13 cellular contexts compared by ENCODE assay signal in genomic region chr17:41415833-41416335, GRCh38. TPM values are rescaled to one million over a fixed set of nuclear protein-coding genes. Genes with fewer than 3 reads are reported as not detected.
DNase-seq lines count a peak whose midpoint lies in the region; ATAC-seq, FAIRE-seq and TF ChIP-seq lines count a peak whose summit lies in the region.
"Had no signal": no experiment of that assay in that cellular context is flagged by ENCODE, and none has a peak within 500 bp of the region (broad histone marks: within the 10 kb centered on the region; RNA-seq: fewer than 3 reads in every experiment).

No MANE protein-coding gene starts in this region.

- TF ChIP-seq CTCF in heart right ventricle (IDR thresholded peaks at IDR 0.05) (no peak), left ventricle myocardium inferior (IDR thresholded peaks at IDR 0.05; ENCODE audit: borderline replicate concordance) (no peak), GM23338 (conservative IDR thresholded peaks at IDR 0.05; ENCODE audit: low read depth in 2 of 2) (no peak), mucosa of descending colon (IDR thresholded peaks at IDR 0.05) (no peak)

- H3K27me3 Mint-ChIP-seq in GM23338 (ENCODE audit: insufficient read depth, low read depth, poor library complexity): no peaks in the 10 kb centered on the region
- no peaks in the 10 kb centered on the region for H3K27me3 Mint-ChIP-seq in activated CD4-positive, alpha-beta memory T cell treated with anti-CD3 and anti-CD28 coated beads for 36 hours

- peak; percentile 99 for FAIRE-seq in endometrium (lab: Jason Lieb, UNC)

- intact Hi-C loops in heart right ventricle (cut with DNase I) (loop anchor here in 1 of 10 donors (10.0 kb wide), 1 partner anchor 79 kb away; no protein-coding TSS in a partner anchor), left ventricle myocardium inferior (cut with micrococcal nuclease) (no loop called here), mucosa of descending colon (cut with DNase I, micrococcal nuclease) (no loop called here)
- intact Hi-C loops in activated CD4-positive, alpha-beta memory T cell treated with anti-CD3 and anti-CD28 coated beads for 36 hours (cut with micrococcal nuclease): no loop called here

- H3K27ac ChIP-seq in heart right ventricle (peak overlapping the region in 2 of 10 donors; percentile 9 to 23), left ventricle myocardium inferior (replicated peaks) (no peak overlapping the region), mesodermal cell (ENCODE audit: low read depth, low read length, severe bottlenecking) (peak overlapping the region; percentile 68), GM23338 (ENCODE audit: low read depth) (no peak overlapping the region)

- 67 to 74% methylated on average over 3 of the region's 3 CpGs for WGBS in heart right ventricle, 2 donors
- WGBS in mesodermal cell (ENCODE audit: insufficient coverage in 2 of 2), 2 experiments: 100% methylated on average over 2 of the region's 3 CpGs

- ATAC-seq in heart right ventricle: peak in 5 of 8 donors; percentile 62 to 90 (median 76)
- ATAC-seq in GM23338: no peak
- ATAC-seq in mucosa of descending colon: no peak

- H3K36me3 Mint-ChIP-seq in GM23338 (ENCODE audit: low read depth): no peaks in the 10 kb centered on the region
- H3K36me3 Mint-ChIP-seq in activated CD4-positive, alpha-beta memory T cell treated with anti-CD3 and anti-CD28 coated beads for 36 hours: no peaks in the 10 kb centered on the region

- no peak overlapping the region for H3K27ac Mint-ChIP-seq in GM23338
- H3K27ac Mint-ChIP-seq in activated CD4-positive, alpha-beta memory T cell treated with anti-CD3 and anti-CD28 coated beads for 36 hours: no peak overlapping the region
- H3K27ac Mint-ChIP-seq: stimulated activated naive CD8-positive, alpha-beta T cell treated with anti-CD3 and anti-CD28 coated beads, Interleukin-15, Interleukin-2, amounts not matched to agents 100 ng/mL and 50 ng/mL, for 24 hours had no signal

- H3K9me2 ChIP-seq in GM23338 (ENCODE audit: insufficient read depth): peaks cover 11% of the 10 kb centered on the region

- no peaks in the 10 kb centered on the region for H4K20me1 ChIP-seq in GM23338 (replicated peaks; ENCODE audit: insufficient read depth)

- H3F3A ChIP-seq in GM23338 (replicated peaks; ENCODE audit: low read depth): no peaks in the 10 kb centered on the region

- no peaks in the 10 kb centered on the region for H3K9me3 Mint-ChIP-seq in GM23338
- H3K9me3 Mint-ChIP-seq in activated CD4-positive, alpha-beta memory T cell treated with anti-CD3 and anti-CD28 coated beads for 36 hours: no peaks in the 10 kb centered on the region
- H3K9me3 Mint-ChIP-seq: nephron; stimulated activated naive CD8-positive, alpha-beta T cell treated with anti-CD3 and anti-CD28 coated beads, Interleukin-15, Interleukin-2, amounts not matched to agents 100 ng/mL and 50 ng/mL, for 24 hours had no signal

- peaks cover 31% of the 10 kb centered on the region for H3K4me1 Mint-ChIP-seq in GM23338
- H3K4me1 Mint-ChIP-seq in activated CD4-positive, alpha-beta memory T cell treated with anti-CD3 and anti-CD28 coated beads for 36 hours (ENCODE audit: low read depth): peaks cover 3% of the 10 kb centered on the region

- H3K79me2 ChIP-seq in GM23338 (replicated peaks; ENCODE audit: insufficient read depth): no peaks in the 10 kb centered on the region

- no peak overlapping the region for H3K4me3 Mint-ChIP-seq in GM23338
- no peak overlapping the region for H3K4me3 Mint-ChIP-seq in activated CD4-positive, alpha-beta memory T cell treated with anti-CD3 and anti-CD28 coated beads for 36 hours
- H3K4me3 Mint-ChIP-seq: nephron; stimulated activated naive CD8-positive, alpha-beta T cell treated with anti-CD3 and anti-CD28 coated beads, Interleukin-15, Interleukin-2, amounts not matched to agents 100 ng/mL and 50 ng/mL, for 24 hours had no signal

- POLR2A ChIA-PET in activated CD4-positive, alpha-beta memory T cell treated with anti-CD3 and anti-CD28 coated beads for 36 hours (lab: Charles Lee): no interaction called here

- H3K36me3 ChIP-seq in heart right ventricle (no peaks in the 10 kb centered on the region), left ventricle myocardium inferior (no peaks in the 10 kb centered on the region), mesodermal cell (ENCODE audit: control insufficient read depth, insufficient read depth, low read length) (no peaks in the 10 kb centered on the region), GM23338 (ENCODE audit: insufficient read depth) (no peaks in the 10 kb centered on the region), mucosa of descending colon (ENCODE audit: low read depth) (no peaks in the 10 kb centered on the region)

- H3K4me1 ChIP-seq in heart right ventricle (peaks cover 0 to 22% (median 7%) of the 10 kb centered on the region in 9 donors), left ventricle myocardium inferior (peaks cover 13% of the 10 kb centered on the region), mesodermal cell (ENCODE audit: control insufficient read depth, insufficient read depth, low read length, poor library complexity, severe bottlenecking) (peaks cover 42% of the 10 kb centered on the region), GM23338 (ENCODE audit: insufficient read depth) (peaks cover 12% of the 10 kb centered on the region; the same call in 1 of the 2 replicates), mucosa of descending colon (ENCODE audit: low read depth) (no peaks in the 10 kb centered on the region)

- H3K27me3 ChIP-seq in heart right ventricle (peaks cover 0 to 8% (median 0%) of the 10 kb centered on the region in 7 donors), left ventricle myocardium inferior (ENCODE audit: low read depth) (peaks cover 27% of the 10 kb centered on the region), GM23338 (ENCODE audit: insufficient read depth) (no peaks in the 10 kb centered on the region)

- H3K4me2 ChIP-seq in GM23338: no peak overlapping the region

- no peak overlapping the region for H3K4me3 ChIP-seq in heart right ventricle
- H3K4me3 ChIP-seq in left ventricle myocardium inferior: no peak overlapping the region
- H3K4me3 ChIP-seq in mesodermal cell (ENCODE audit: extremely low read depth, insufficient read depth, low read length, poor library complexity, severe bottlenecking): no peak overlapping the region
- no peak overlapping the region for H3K4me3 ChIP-seq in GM23338
- no peak overlapping the region for H3K4me3 ChIP-seq in mucosa of descending colon

- DNase-seq in heart right ventricle: no peak
- DNase-seq in left ventricle myocardium inferior: no peak
- DNase-seq in GM23338 (ENCODE audit: low spot score): no peak
- DNase-seq in activated CD4-positive, alpha-beta memory T cell treated with anti-CD3 and anti-CD28 coated beads for 36 hours: no peak
- no peak for DNase-seq in MV-4-11 (lab: John Stamatoyannopoulos, UW)
- no peak for DNase-seq in mucosa of descending colon
- DNase-seq: NCI-H2081 treated with DMSO at 0.1 percent for 48 hours; stimulated activated CD4-positive, alpha-beta T cell treated with anti-CD3 and anti-CD28 coated beads, Interleukin-2, amount 100 ng/mL, for 24 hours had no signal

- H3K9me3 ChIP-seq in heart right ventricle: no peaks in the 10 kb centered on the region
- H3K9me3 ChIP-seq in left ventricle myocardium inferior (replicated peaks): peaks cover 6% of the 10 kb centered on the region
- H3K9me3 ChIP-seq in mesodermal cell (ENCODE audit: control insufficient read depth, low read length): no peaks in the 10 kb centered on the region
- no peaks in the 10 kb centered on the region for H3K9me3 ChIP-seq in mucosa of descending colon

- CTCF ChIA-PET in activated CD4-positive, alpha-beta memory T cell treated with anti-CD3 and anti-CD28 coated beads for 36 hours (lab: Charles Lee): interaction anchor here (0.7 to 0.9 kb wide), 2 partner anchors 8 to 330 kb away, joined by 3 read pairs; no protein-coding TSS in a partner anchor

- no peak overlapping the region for H2AFZ ChIP-seq in GM23338

RNA-seq across cellular contexts. Expression of gene KRT37, which starts 8.5 kb away (rescaled TPM):
- not detected for total RNA-seq in heart right ventricle
- not detected for polyA plus RNA-seq in heart right ventricle
- not detected for total RNA-seq in left ventricle myocardium inferior
- not detected for polyA plus RNA-seq in mesodermal cell (2013, experiment 1 of 2)
- not detected for polyA plus RNA-seq in mesodermal cell (2013, experiment 2 of 2)
- not detected in 2 replicates for total RNA-seq in GM23338 (2014; rRNA removed; shearing (Covaris generic))
- polyA plus RNA-seq in GM23338 (2016; fragmentation: Nextera tagmentation; extraction: Ambion mirVana): not detected in 2 replicates
- not detected for total RNA-seq in activated CD4-positive, alpha-beta memory T cell treated with anti-CD3 and anti-CD28 coated beads for 36 hours
- total RNA-seq in mucosa of descending colon: not detected
- polyA plus RNA-seq: adipose tissue had no signal

RNA-seq across cellular contexts. Expression of gene KRT31, which starts 18.5 kb away (rescaled TPM):
- not detected for total RNA-seq in heart right ventricle
- polyA plus RNA-seq in heart right ventricle: under 1 TPM in 1 of 2 donors, not detected in 1; 0.01 TPM
- total RNA-seq in left ventricle myocardium inferior: not detected
- polyA plus RNA-seq in mesodermal cell (2013, experiment 1 of 2): not detected
- not detected for polyA plus RNA-seq in mesodermal cell (2013, experiment 2 of 2)
- total RNA-seq in GM23338 (2014; rRNA removed; shearing (Covaris generic)): not detected in 2 replicates
- polyA plus RNA-seq in GM23338 (2016; fragmentation: Nextera tagmentation; extraction: Ambion mirVana): not detected in 2 replicates
- not detected for total RNA-seq in activated CD4-positive, alpha-beta memory T cell treated with anti-CD3 and anti-CD28 coated beads for 36 hours
- total RNA-seq in mucosa of descending colon: not detected
- polyA plus RNA-seq: adipose tissue had no signal

RNA-seq across cellular contexts. Expression of gene KRT38, which starts 24.9 kb away (rescaled TPM):
- total RNA-seq in heart right ventricle (not detected), left ventricle myocardium inferior (not detected), mucosa of descending colon (not detected)
- polyA plus RNA-seq in heart right ventricle (not detected), GM23338 (2016; fragmentation: Nextera tagmentation; extraction: Ambion mirVana) (not detected in 2 replicates)
- polyA plus RNA-seq in mesodermal cell (2013, experiment 1 of 2): not detected
- not detected for polyA plus RNA-seq in mesodermal cell (2013, experiment 2 of 2)
- not detected in 2 replicates for total RNA-seq in GM23338 (2014; rRNA removed; shearing (Covaris generic))
- not detected for total RNA-seq in activated CD4-positive, alpha-beta memory T cell treated with anti-CD3 and anti-CD28 coated beads for 36 hours
- polyA plus RNA-seq: adipose tissue had no signal

RNA-seq across cellular contexts. Expression of gene KRT34, which starts 33.8 kb away (rescaled TPM):
- total RNA-seq in heart right ventricle (not detected), left ventricle myocardium inferior (not detected), mucosa of descending colon (not detected)
- polyA plus RNA-seq in heart right ventricle (not detected), GM23338 (2016; fragmentation: Nextera tagmentation; extraction: Ambion mirVana) (not detected in 2 replicates)
- polyA plus RNA-seq in mesodermal cell (2013, experiment 1 of 2): not detected
- not detected for polyA plus RNA-seq in mesodermal cell (2013, experiment 2 of 2)
- total RNA-seq in GM23338 (2014; rRNA removed; shearing (Covaris generic)): not detected in 2 replicates
- not detected for total RNA-seq in activated CD4-positive, alpha-beta memory T cell treated with anti-CD3 and anti-CD28 coated beads for 36 hours

RNA-seq across cellular contexts. Expression of gene KRT33B, which starts 46.3 kb away (rescaled TPM):
- total RNA-seq in heart right ventricle (not detected), left ventricle myocardium inferior (not detected), mucosa of descending colon (not detected)
- polyA plus RNA-seq in heart right ventricle (not detected), GM23338 (2016; fragmentation: Nextera tagmentation; extraction: Ambion mirVana) (not detected in 2 replicates)
- polyA plus RNA-seq in mesodermal cell (2013, experiment 1 of 2): not detected
- not detected for polyA plus RNA-seq in mesodermal cell (2013, experiment 2 of 2)
- not detected in 2 replicates for total RNA-seq in GM23338 (2014; rRNA removed; shearing (Covaris generic))
- not detected for total RNA-seq in activated CD4-positive, alpha-beta memory T cell treated with anti-CD3 and anti-CD28 coated beads for 36 hours
- polyA plus RNA-seq: adipose tissue had no signal

Comparison
In these comparisons a context has a peak if more than half of its experiments do, and no peak if none do; other contexts are left out.
1. ATAC-seq: peak in heart right ventricle (5 of 8); none in GM23338 (single experiment) and mucosa of descending colon (single experiment).